In the genomic region with DNA sequence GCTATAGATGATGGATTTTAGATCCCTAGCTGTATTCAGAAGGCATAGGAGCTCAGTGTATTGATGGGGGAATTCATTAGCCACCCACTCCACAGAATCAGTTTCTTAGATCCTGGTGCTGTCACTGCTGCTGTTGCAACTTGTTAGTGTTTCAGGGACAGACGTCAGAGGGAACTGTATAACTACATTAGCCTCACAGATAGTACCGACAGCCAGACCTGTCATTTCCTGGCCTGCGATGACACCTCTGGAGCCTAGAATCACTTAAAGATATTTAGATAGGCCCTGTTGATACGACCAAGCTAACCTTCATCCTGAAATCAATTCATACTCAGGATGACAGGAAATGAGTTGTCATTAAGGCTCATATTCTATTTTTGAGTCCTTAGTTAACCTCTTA, we compare ENCODE assay signal across 22 cellular contexts.
DNase-seq lines count a peak whose midpoint lies in the region; ATAC-seq, FAIRE-seq and TF ChIP-seq lines count a peak whose summit lies in the region.
"Had no signal": no experiment of that assay in that cellular context is flagged by ENCODE, and none has a peak within 500 bp of the region (broad histone marks: within the 10 kb centered on the region; RNA-seq: fewer than 3 reads in every experiment).

No MANE protein-coding gene starts in this region.

- no peaks in the 10 kb centered on the region for H3K9me3 Mint-ChIP-seq in neural progenitor cell

- no peak overlapping the region for H3K27ac ChIP-seq in endothelial cell of umbilical vein (ENCODE audit: insufficient read depth, low read depth, low read length)
- H3K27ac ChIP-seq in neural progenitor cell = no peak overlapping the region
- H3K27ac ChIP-seq: HL-60 had no signal

- dilution Hi-C loops in endothelial cell of umbilical vein (cut with MboI; ENCODE audit: extremely low pct_ligation_motif_present, low sequenced_read_pairs) = no loop called here

- H3K27me3 ChIP-seq in endothelial cell of umbilical vein (ENCODE audit: control insufficient read depth in 2 of 2, insufficient read depth in 2 of 2, low read length in 2 of 2) (no peaks in the 10 kb centered on the region), neural progenitor cell (no peaks in the 10 kb centered on the region)
- H3K27me3 ChIP-seq: BE2C had no signal

- peaks cover 33% of the 10 kb centered on the region for H3K4me1 Mint-ChIP-seq in neural progenitor cell
- H3K4me1 Mint-ChIP-seq: CD4-positive, CD25-positive, alpha-beta regulatory T cell; CD8-positive, alpha-beta memory T cell had no signal

- TF ChIP-seq POLR2A in endothelial cell of umbilical vein (IDR thresholded peaks at IDR 0.05; ENCODE audit: low read depth, low read length) = no peak

- no peaks in the 10 kb centered on the region for H3K9me3 ChIP-seq in endothelial cell of umbilical vein (replicated peaks; ENCODE audit: control insufficient read depth, insufficient read depth, low read length)
- H3K9me3 ChIP-seq in neural progenitor cell (ENCODE audit: low read depth) = no peaks in the 10 kb centered on the region
- H3K9me3 ChIP-seq: BE2C had no signal

- no peak overlapping the region for H3K27ac Mint-ChIP-seq in neural progenitor cell
- H3K27ac Mint-ChIP-seq: CD4-positive, CD25-positive, alpha-beta regulatory T cell; CD8-positive, alpha-beta memory T cell; H9 had no signal

- ATAC-seq in HG02610 (IDR thresholded peaks at IDR 0.05; ENCODE audit: unreplicated experiment) = no peak
- ATAC-seq: K562 had no signal

- no peak overlapping the region for H3K4me3 Mint-ChIP-seq in neural progenitor cell
- H3K4me3 Mint-ChIP-seq: CD4-positive, CD25-positive, alpha-beta regulatory T cell; CD8-positive, alpha-beta memory T cell; H9 had no signal

- no peaks in the 10 kb centered on the region for H3K9me1 ChIP-seq in endothelial cell of umbilical vein (replicated peaks; ENCODE audit: control insufficient read depth, extremely low read depth, insufficient read depth, low read length)

- H3K4me1 ChIP-seq in endothelial cell of umbilical vein (ENCODE audit: control insufficient read depth, extremely low read depth, insufficient read depth, low read length) (no peaks in the 10 kb centered on the region), neural progenitor cell (peaks cover 70% of the 10 kb centered on the region)
- H3K4me1 ChIP-seq: BE2C had no signal

- intact Hi-C loops in endothelial cell of umbilical vein (cut with micrococcal nuclease) = no loop called here

- TF ChIP-seq CTCF in endothelial cell of umbilical vein (IDR thresholded peaks at IDR 0.05; ENCODE audit: extremely low read depth in 1 of 2, insufficient read depth in 1 of 2, low read depth in 1 of 2, low read length in 2 of 2) (no peak), neural progenitor cell (IDR thresholded peaks at IDR 0.05) (no peak)

- H3K36me3 Mint-ChIP-seq in neural progenitor cell = no peaks in the 10 kb centered on the region
- H3K36me3 Mint-ChIP-seq: CD4-positive, CD25-positive, alpha-beta regulatory T cell; CD8-positive, alpha-beta memory T cell had no signal

- no TSS peak for BruUV-seq in endothelial cell of umbilical vein (replicated peaks; lab: Mats Ljungman, UMichigan)

- H3F3A ChIP-seq in neural progenitor cell (ENCODE audit: low read depth) = peaks cover 27% of the 10 kb centered on the region

- DNase-seq in NCI-H460 (ENCODE audit: extremely low read depth, low read depth) (peak; percentile 72), endothelial cell of umbilical vein (ENCODE audit: low read depth, low spot score) (no peak), neural progenitor cell (ENCODE audit: low spot score) (no peak), cerebellum (ENCODE audit: low spot score) (no peak), HEK293T (ENCODE audit: extremely low spot score) (no peak)
- DNase-seq: ACHN; BE2C; C1 segment of cervical spinal cord; CD4-positive, CD25-positive, alpha-beta regulatory T cell; CD8-positive, alpha-beta memory T cell; COR-L47; H9; IMR-90 had no signal

- FAIRE-seq in endothelial cell of umbilical vein (lab: Jason Lieb, UNC) = no peak
- FAIRE-seq: A204.1, G401.6, GM12891, GM18507, H1, HTR-8/SVneo, K562 had no signal

- H3K79me2 ChIP-seq in endothelial cell of umbilical vein (ENCODE audit: control insufficient read depth, insufficient read depth, low read length) = no peaks in the 10 kb centered on the region
- no peaks in the 10 kb centered on the region for H3K79me2 ChIP-seq in neural progenitor cell (ENCODE audit: low read depth)

- H2AFZ ChIP-seq in endothelial cell of umbilical vein (ENCODE audit: low read depth, low read length) = no peak overlapping the region
- no peak overlapping the region for H2AFZ ChIP-seq in neural progenitor cell (replicated peaks)

- POLR2A ChIA-PET in endothelial cell of umbilical vein (lab: Charles Lee) = no interaction called here
- POLR2A ChIA-PET in HEK293T (lab: Yijun Ruan, JAX) = no interaction called here

- H3K4me3 ChIP-seq in endothelial cell of umbilical vein (replicated peaks in 1 of 3; ENCODE audit: insufficient read depth in 1 of 3, low read depth in 1 of 3, low read length in 3 of 3) = no peak overlapping the region
- H3K4me3 ChIP-seq in neural progenitor cell = no peak overlapping the region
- H3K4me3 ChIP-seq: K562 had no signal

- H4K20me1 ChIP-seq in endothelial cell of umbilical vein (replicated peaks; ENCODE audit: control insufficient read depth, extremely low read depth, insufficient read depth, low read length) (no peaks in the 10 kb centered on the region), neural progenitor cell (ENCODE audit: low read depth) (no peaks in the 10 kb centered on the region)

- H3K4me2 ChIP-seq in endothelial cell of umbilical vein (ENCODE audit: insufficient read depth, low read length) (no peak overlapping the region), neural progenitor cell (peak overlapping the region; percentile 39)

- H3K36me3 ChIP-seq in endothelial cell of umbilical vein (ENCODE audit: control insufficient read depth in 2 of 2, extremely low read depth in 1 of 2, insufficient read depth in 2 of 2, low read length in 2 of 2) (no peaks in the 10 kb centered on the region), neural progenitor cell (no peaks in the 10 kb centered on the region)
- H3K36me3 ChIP-seq: BE2C had no signal

- H3K27me3 Mint-ChIP-seq in neural progenitor cell (ENCODE audit: insufficient read depth, low read depth) = peaks cover 8% of the 10 kb centered on the region
- H3K27me3 Mint-ChIP-seq: CD4-positive, CD25-positive, alpha-beta regulatory T cell; CD8-positive, alpha-beta memory T cell had no signal

- CTCF ChIA-PET in endothelial cell of umbilical vein (lab: Charles Lee) = interaction anchor here (2.5 kb wide), 1 partner anchor 12 kb away, joined by 8 read pairs; no protein-coding TSS in a partner anchor
- CTCF ChIA-PET in HEK293T (lab: Yijun Ruan, JAX) = no interaction called here

- H3K9ac ChIP-seq in endothelial cell of umbilical vein (replicated peaks; ENCODE audit: extremely low read depth, insufficient read depth, low read length) (no peak overlapping the region), neural progenitor cell (no peak overlapping the region)

TF ChIP-seq in endothelial cell of umbilical vein, 7 proteins besides CTCF, POLR2A, EP300 and RAD21:
- TF ChIP-seq FOS (IDR thresholded peaks at IDR 0.05; ENCODE audit: borderline replicate concordance, insufficient read depth, low read length) = no peak
- TF ChIP-seq POLR2AphosphoS5 (IDR thresholded peaks at IDR 0.05; ENCODE audit: insufficient read depth, low read depth, low read length) = no peak
- TF ChIP-seq, protein P1, sequence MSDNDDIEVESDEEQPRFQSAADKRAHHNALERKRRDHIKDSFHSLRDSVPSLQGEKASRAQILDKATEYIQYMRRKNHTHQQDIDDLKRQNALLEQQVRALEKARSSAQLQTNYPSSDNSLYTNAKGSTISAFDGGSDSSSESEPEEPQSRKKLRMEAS (IDR thresholded peaks at IDR 0.05; ENCODE audit: insufficient read depth, insufficient read length) = no peak
- TF ChIP-seq JUN (IDR thresholded peaks at IDR 0.05; ENCODE audit: borderline replicate concordance, insufficient read depth, insufficient read length, low read depth) = no peak
- TF ChIP-seq GATA2 (IDR thresholded peaks at IDR 0.05; ENCODE audit: insufficient read depth, insufficient read length, low read depth, low read length) = peak; percentile 18
- no peak for TF ChIP-seq MYC (IDR thresholded peaks at IDR 0.05; ENCODE audit: low read depth, low read length)
- TF ChIP-seq EZH2 (IDR thresholded peaks at IDR 0.05; ENCODE audit: borderline replicate concordance, low read depth, low read length, severe bottlenecking) = no peak

TF ChIP-seq in HEK293T, 16 proteins besides CTCF, POLR2A, EP300 and RAD21:
- TF ChIP-seq, protein P2, sequence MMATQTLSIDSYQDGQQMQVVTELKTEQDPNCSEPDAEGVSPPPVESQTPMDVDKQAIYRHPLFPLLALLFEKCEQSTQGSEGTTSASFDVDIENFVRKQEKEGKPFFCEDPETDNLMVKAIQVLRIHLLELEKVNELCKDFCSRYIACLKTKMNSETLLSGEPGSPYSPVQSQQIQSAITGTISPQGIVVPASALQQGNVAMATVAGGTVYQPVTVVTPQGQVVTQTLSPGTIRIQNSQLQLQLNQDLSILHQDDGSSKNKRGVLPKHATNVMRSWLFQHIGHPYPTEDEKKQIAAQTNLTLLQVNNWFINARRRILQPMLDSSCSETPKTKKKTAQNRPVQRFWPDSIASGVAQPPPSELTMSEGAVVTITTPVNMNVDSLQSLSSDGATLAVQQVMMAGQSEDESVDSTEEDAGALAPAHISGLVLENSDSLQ (IDR thresholded peaks at IDR 0.05) = no peak
- TF ChIP-seq BHLHE40 (IDR thresholded peaks at IDR 0.05; ENCODE audit: borderline replicate concordance) = no peak
- no peak for TF ChIP-seq HDGF (IDR thresholded peaks at IDR 0.05; ENCODE audit: borderline replicate concordance)
- no peak for TF ChIP-seq FOXA1 (IDR thresholded peaks at IDR 0.05)
- TF ChIP-seq SP1 (IDR thresholded peaks at IDR 0.05) = no peak
- TF ChIP-seq ZNF384 (IDR thresholded peaks at IDR 0.05) = no peak
- TF ChIP-seq NFRKB (IDR thresholded peaks at IDR 0.05) = no peak
- TF ChIP-seq FOXM1 (IDR thresholded peaks at IDR 0.05; ENCODE audit: borderline replicate concordance) = no peak
- TF ChIP-seq ARNT (IDR thresholded peaks at IDR 0.05) = no peak
- TF ChIP-seq TARDBP (IDR thresholded peaks at IDR 0.05) = no peak
- TF ChIP-seq L3MBTL2 (conservative IDR thresholded peaks at IDR 0.05) = no peak
- no peak for TF ChIP-seq CTBP1 (IDR thresholded peaks at IDR 0.05; ENCODE audit: borderline replicate concordance)
- no peak for TF ChIP-seq FOXK2 (IDR thresholded peaks at IDR 0.05)
- no peak for TF ChIP-seq LEF1 (IDR thresholded peaks at IDR 0.05; ENCODE audit: borderline replicate concordance)
